11 cellular contexts compared by ENCODE assay signal in the genomic region with DNA sequence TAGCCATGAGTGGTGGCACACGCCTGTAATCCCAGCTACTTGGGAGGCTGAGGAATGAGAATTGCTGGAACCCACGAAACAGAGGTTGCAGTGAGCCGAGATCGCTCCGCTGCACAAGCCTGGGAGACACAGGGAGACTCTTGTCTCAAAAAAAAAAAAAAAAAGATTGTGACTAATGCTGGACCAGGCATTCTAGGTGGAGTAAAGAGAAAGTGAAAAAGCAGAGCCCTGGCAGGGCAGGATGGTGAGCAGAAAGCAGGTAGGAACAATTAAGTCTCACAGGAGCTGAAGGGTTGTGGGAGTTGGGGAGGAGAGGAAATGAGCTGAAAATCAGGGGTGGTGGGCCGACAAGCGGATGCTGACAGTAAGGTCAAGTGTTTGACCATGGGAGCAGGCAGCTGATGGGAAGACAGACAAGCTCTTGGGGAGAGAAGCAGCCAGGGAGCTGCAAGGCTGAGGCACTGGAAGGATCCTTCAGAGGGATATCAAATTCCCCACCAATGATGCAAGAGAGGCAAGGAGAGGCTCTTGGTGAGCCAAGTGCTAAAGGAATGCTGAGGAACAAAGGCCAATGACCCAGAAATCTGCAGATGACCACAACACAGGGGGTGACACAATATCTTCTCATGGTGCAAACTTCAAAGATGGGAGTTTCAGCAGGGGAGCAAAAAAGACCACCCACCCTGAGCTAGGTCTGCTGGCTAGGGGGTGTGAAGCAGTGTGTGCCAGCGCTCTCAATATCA.
DNase-seq lines count a peak whose midpoint lies in the region; ATAC-seq, FAIRE-seq and TF ChIP-seq lines count a peak whose summit lies in the region.
"Had no signal": no experiment of that assay in that cellular context is flagged by ENCODE, and none has a peak within 500 bp of the region (broad histone marks: within the 10 kb centered on the region; RNA-seq: fewer than 3 reads in every experiment).

No MANE protein-coding gene starts in this region.

- H3K9ac ChIP-seq in endothelial cell of umbilical vein (replicated peaks; ENCODE audit: extremely low read depth, insufficient read depth, low read length) = no peak overlapping the region

- H3K4me3 Mint-ChIP-seq in nephron progenitor cell = no peak overlapping the region
- H3K4me3 Mint-ChIP-seq: CD8-positive, alpha-beta T cell had no signal

- peak overlapping the region; percentile 96 for H3K27ac Mint-ChIP-seq in nephron progenitor cell
- H3K27ac Mint-ChIP-seq: CD8-positive, alpha-beta T cell had no signal

- no peaks in the 10 kb centered on the region for H3K9me3 Mint-ChIP-seq in nephron progenitor cell
- H3K9me3 Mint-ChIP-seq: CD8-positive, alpha-beta T cell had no signal

- H3K4me3 ChIP-seq in MG63 (no peak overlapping the region), endothelial cell of umbilical vein (replicated peaks in 1 of 3; ENCODE audit: insufficient read depth in 1 of 3, low read depth in 1 of 3, low read length in 3 of 3) (no peak overlapping the region)

- H3K36me3 Mint-ChIP-seq in nephron progenitor cell (ENCODE audit: low read depth) = no peaks in the 10 kb centered on the region

- CTCF ChIA-PET in endothelial cell of umbilical vein (lab: Charles Lee) (interaction anchor here (0.9 to 2.0 kb wide), 4 partner anchors 8 to 1132 kb away, joined by 3 to 12 read pairs (median 4); no protein-coding TSS in a partner anchor), GM10248 (lab: Yijun Ruan, JAX) (interaction anchor here (1.0 to 1.3 kb wide), 4 partner anchors 9 to 1126 kb away, joined by 3 to 5 read pairs (median 3); no protein-coding TSS in a partner anchor)

- DNase-seq in Caki2 (ENCODE audit: low read depth) = peak; percentile 33
- peak; percentile 10 for DNase-seq in MG63
- peak; percentile 29 for DNase-seq in endothelial cell of umbilical vein (ENCODE audit: low read depth, low spot score)
- DNase-seq in nephron progenitor cell = peak; percentile 15
- no peak for DNase-seq in GM10248 (ENCODE audit: extremely low spot score)
- DNase-seq in substantia nigra (lab: John Stamatoyannopoulos, UW) = no peak
- no peak for DNase-seq in activated CD4-positive, CD25-positive, alpha-beta regulatory T cell (lab: John Stamatoyannopoulos, UW)
- DNase-seq: CD8-positive, alpha-beta T cell; NCI-H2107; stimulated activated CD4-positive, alpha-beta T cell treated with anti-CD3 and anti-CD28 coated beads, Interleukin-2, amount 100 ng/mL, for 24 hours had no signal

- no peaks in the 10 kb centered on the region for H4K20me1 ChIP-seq in endothelial cell of umbilical vein (replicated peaks; ENCODE audit: control insufficient read depth, extremely low read depth, insufficient read depth, low read length)

- in situ Hi-C loops in Caki2 (cut with HindIII; ENCODE audit: low pct_unique_long_range_greater_than_20kb, low sequenced_read_pairs) = no loop called here

- no TSS peak for BruUV-seq in endothelial cell of umbilical vein (replicated peaks; lab: Mats Ljungman, UMichigan)

- H3K4me2 ChIP-seq in endothelial cell of umbilical vein (ENCODE audit: insufficient read depth, low read length) = no peak overlapping the region

- TF ChIP-seq POLR2A in endothelial cell of umbilical vein (IDR thresholded peaks at IDR 0.05; ENCODE audit: low read depth, low read length) = no peak

- no peak overlapping the region for H2AFZ ChIP-seq in endothelial cell of umbilical vein (ENCODE audit: low read depth, low read length)

- no peak for ATAC-seq in GM18502 (IDR thresholded peaks at IDR 0.05; ENCODE audit: poor library complexity, unreplicated experiment)
- ATAC-seq: CD8-positive, alpha-beta T cell had no signal

- H3K4me1 ChIP-seq in endothelial cell of umbilical vein (ENCODE audit: control insufficient read depth, extremely low read depth, insufficient read depth, low read length) = peaks cover 7% of the 10 kb centered on the region

- no peaks in the 10 kb centered on the region for H3K9me1 ChIP-seq in endothelial cell of umbilical vein (replicated peaks; ENCODE audit: control insufficient read depth, extremely low read depth, insufficient read depth, low read length)

- no peak for FAIRE-seq in endothelial cell of umbilical vein (lab: Jason Lieb, UNC)

- H3K27me3 Mint-ChIP-seq in nephron progenitor cell (ENCODE audit: low read depth, poor library complexity) = no peaks in the 10 kb centered on the region

- POLR2A ChIA-PET in endothelial cell of umbilical vein (lab: Charles Lee) = no interaction called here
- POLR2A ChIA-PET in GM10248 (lab: Yijun Ruan, JAX) = no interaction called here

- dilution Hi-C loops in endothelial cell of umbilical vein (cut with MboI; ENCODE audit: extremely low pct_ligation_motif_present, low sequenced_read_pairs) = no loop called here

- peaks cover 13% of the 10 kb centered on the region for H3K4me1 Mint-ChIP-seq in nephron progenitor cell

- H3K36me3 ChIP-seq in MG63 (no peaks in the 10 kb centered on the region), endothelial cell of umbilical vein (ENCODE audit: control insufficient read depth in 2 of 2, extremely low read depth in 1 of 2, insufficient read depth in 2 of 2, low read length in 2 of 2) (no peaks in the 10 kb centered on the region)

- intact Hi-C loops in endothelial cell of umbilical vein (cut with micrococcal nuclease) = no loop called here

- H3K27ac ChIP-seq in endothelial cell of umbilical vein (ENCODE audit: insufficient read depth, low read depth, low read length) (no peak overlapping the region), substantia nigra (ENCODE audit: low read depth, low read length, poor library complexity, severe bottlenecking) (no peak overlapping the region)

- H3K27me3 ChIP-seq in MG63 (no peaks in the 10 kb centered on the region), endothelial cell of umbilical vein (ENCODE audit: control insufficient read depth in 2 of 2, insufficient read depth in 2 of 2, low read length in 2 of 2) (no peaks in the 10 kb centered on the region)

- no peaks in the 10 kb centered on the region for H3K79me2 ChIP-seq in endothelial cell of umbilical vein (ENCODE audit: control insufficient read depth, insufficient read depth, low read length)

- H3K9me3 ChIP-seq in MG63 (no peaks in the 10 kb centered on the region), endothelial cell of umbilical vein (replicated peaks; ENCODE audit: control insufficient read depth, insufficient read depth, low read length) (no peaks in the 10 kb centered on the region)

- TF ChIP-seq CTCF in endothelial cell of umbilical vein (IDR thresholded peaks at IDR 0.05; ENCODE audit: extremely low read depth in 1 of 2, insufficient read depth in 1 of 2, low read depth in 1 of 2, low read length in 2 of 2) (no peak), nephron progenitor cell (IDR thresholded peaks at IDR 0.05) (no peak), GM10248 (IDR thresholded peaks at IDR 0.05; ENCODE audit: control extremely low read depth, extremely low read depth, low read depth, missing control alignments) (no peak)

TF ChIP-seq in endothelial cell of umbilical vein, 7 proteins besides CTCF, POLR2A, EP300 and RAD21:
- TF ChIP-seq, protein P1, sequence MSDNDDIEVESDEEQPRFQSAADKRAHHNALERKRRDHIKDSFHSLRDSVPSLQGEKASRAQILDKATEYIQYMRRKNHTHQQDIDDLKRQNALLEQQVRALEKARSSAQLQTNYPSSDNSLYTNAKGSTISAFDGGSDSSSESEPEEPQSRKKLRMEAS (IDR thresholded peaks at IDR 0.05; ENCODE audit: insufficient read depth, insufficient read length) = no peak
- TF ChIP-seq JUN (IDR thresholded peaks at IDR 0.05; ENCODE audit: borderline replicate concordance, insufficient read depth, insufficient read length, low read depth) = no peak
- no peak for TF ChIP-seq POLR2AphosphoS5 (IDR thresholded peaks at IDR 0.05; ENCODE audit: insufficient read depth, low read depth, low read length)
- no peak for TF ChIP-seq MYC (IDR thresholded peaks at IDR 0.05; ENCODE audit: low read depth, low read length)
- TF ChIP-seq FOS (IDR thresholded peaks at IDR 0.05; ENCODE audit: borderline replicate concordance, insufficient read depth, low read length) = no peak
- TF ChIP-seq EZH2 (IDR thresholded peaks at IDR 0.05; ENCODE audit: borderline replicate concordance, low read depth, low read length, severe bottlenecking) = no peak
- no peak for TF ChIP-seq GATA2 (IDR thresholded peaks at IDR 0.05; ENCODE audit: insufficient read depth, insufficient read length, low read depth, low read length)

Comparison
In these comparisons a context has a peak if more than half of its experiments do, and no peak if none do; other contexts are left out.
1. DNase-seq: peak in Caki2 (single experiment), MG63 (single experiment), endothelial cell of umbilical vein (single experiment) and nephron progenitor cell (single experiment); none in GM10248 (single experiment), substantia nigra (0 of 49) and activated CD4-positive, CD25-positive, alpha-beta regulatory T cell (0 of 4).